Comparison of ENCODE assay signal across 14 cellular contexts in genomic region chr11:15793032-15793996, GRCh38.
DNase-seq lines count a peak whose midpoint lies in the region; ATAC-seq and TF ChIP-seq lines count a peak whose summit lies in the region.
"Had no signal": no experiment of that assay in that cellular context is flagged by ENCODE, and none has a peak within 500 bp of the region (broad histone marks: within the 10 kb centered on the region; RNA-seq: fewer than 3 reads in every experiment).

No MANE protein-coding gene starts in this region.

- TF ChIP-seq CTCF in epithelial cell of esophagus (IDR thresholded peaks at IDR 0.05; ENCODE audit: insufficient read depth, low read depth, low read length, missing control alignments) = no peak

- ATAC-seq in GM21515 (IDR thresholded peaks at IDR 0.05; ENCODE audit: unreplicated experiment) = no peak
- ATAC-seq in GM18868 (IDR thresholded peaks at IDR 0.05; ENCODE audit: unreplicated experiment) = no peak

- H3K4me3 ChIP-seq in epithelial cell of esophagus (ENCODE audit: low read length) = no peak overlapping the region
- H3K4me3 ChIP-seq: BLaER1 treated with 17β-estradiol and CSF1 and Interleukin-3, amounts not matched to agents 10 nM and 100 nM had no signal

- DNase-seq in Caki2 (ENCODE audit: low read depth) (peak; percentile 16), RKO (ENCODE audit: low spot score) (peak; percentile 3), epithelial cell of esophagus (ENCODE audit: low read depth) (peak; percentile 77), myocyte (ENCODE audit: low read depth) (peak; percentile 72), SKM-1 (lab: John Stamatoyannopoulos, UW; ENCODE audit: unreplicated experiment) (no peak), hippocampal formation (lab: John Stamatoyannopoulos, UW) (no peak)
- DNase-seq: activated naive CD8-positive, alpha-beta T cell treated with anti-CD3 and anti-CD28 coated beads for 36 hours; GF-D8; midbrain; stimulated activated CD4-positive, alpha-beta T cell treated with anti-CD3 and anti-CD28 coated beads, Interleukin-4, amount 100 ng/mL, for 4 hours; stimulated activated naive CD4-positive, alpha-beta T cell treated with Interleukin-2 at 50 U/mL for 16 hours had no signal

- in situ Hi-C loops in Caki2 (cut with HindIII; ENCODE audit: low pct_unique_long_range_greater_than_20kb, low sequenced_read_pairs) = no loop called here

Comparison
In these comparisons a context has a peak if more than half of its experiments do, and no peak if none do; other contexts are left out.
1. DNase-seq: peak in Caki2 (single experiment), RKO (single experiment), epithelial cell of esophagus (single experiment) and myocyte (single experiment); none in SKM-1 (single experiment) and hippocampal formation (0 of 2).